Comparison of ENCODE assay signal across 8 cellular contexts in the genomic region with DNA sequence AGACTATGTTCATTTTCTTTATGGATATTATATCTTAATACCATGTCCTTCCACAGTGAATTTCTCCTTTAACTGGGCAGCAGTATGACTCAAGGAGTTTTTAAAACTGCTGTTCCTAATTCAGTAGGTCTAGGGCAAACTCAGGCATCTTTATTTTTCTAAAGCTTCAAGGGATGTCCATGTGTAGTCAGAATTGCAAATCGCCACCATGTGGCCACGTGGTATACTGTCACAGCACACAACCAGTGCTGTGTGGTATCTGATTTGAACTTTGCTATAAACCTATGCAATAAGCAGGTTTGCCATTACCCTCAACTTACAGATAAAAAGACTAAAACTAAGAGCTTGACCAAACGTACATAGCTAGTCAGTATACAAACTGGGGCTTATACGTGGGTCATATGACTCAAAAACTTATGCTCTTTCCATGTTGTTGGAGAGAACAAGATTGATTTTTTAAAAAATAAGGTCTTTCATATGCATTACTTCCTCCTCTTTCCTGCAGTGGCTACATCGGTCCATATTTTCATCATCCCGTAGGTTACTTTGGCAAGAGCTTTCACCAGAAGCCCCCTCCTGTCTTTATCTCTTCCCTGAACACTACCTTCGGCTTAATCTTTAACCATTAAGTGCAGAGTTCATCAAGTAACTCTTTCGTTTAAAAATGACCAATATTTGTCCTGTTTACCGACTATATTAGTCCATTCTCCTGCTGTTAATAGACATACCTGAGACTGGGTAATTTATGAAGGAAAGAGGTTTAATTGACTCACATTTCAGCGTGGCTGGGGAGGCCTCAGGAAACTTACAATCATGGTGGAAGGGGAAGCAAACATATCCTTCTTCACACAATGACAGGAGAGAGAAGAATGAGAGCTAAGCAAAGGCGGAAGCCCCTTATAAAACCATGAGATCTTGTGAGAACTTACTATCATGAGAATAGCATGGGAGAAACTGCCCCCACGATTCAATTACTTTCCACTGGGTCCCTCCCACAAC. TPM values are rescaled to one million over a fixed set of nuclear protein-coding genes. Genes with fewer than 3 reads are reported as not detected.
DNase-seq lines count a peak whose midpoint lies in the region; ATAC-seq, FAIRE-seq and TF ChIP-seq lines count a peak whose summit lies in the region.

No MANE protein-coding gene starts in this region.

- BruUV-seq in Panc1 (replicated peaks; lab: Mats Ljungman, UMichigan) = no TSS peak

- TF ChIP-seq CTCF in DND-41 (IDR thresholded peaks at IDR 0.05; ENCODE audit: borderline replicate concordance, extremely low read depth, low read length, poor library complexity, severe bottlenecking) = peak; percentile 67
- peak; percentile 74 for TF ChIP-seq CTCF in Panc1 (IDR thresholded peaks at IDR 0.05)
- peak; percentile 81 for TF ChIP-seq CTCF in brain microvascular endothelial cell (IDR thresholded peaks at IDR 0.05; ENCODE audit: low read depth, low read length, missing control alignments)
- TF ChIP-seq CTCF in left lung (IDR thresholded peaks at IDR 0.05) = peak; percentile 42 to 56

- H3K9ac ChIP-seq in DND-41 (ENCODE audit: low read depth, low read length) = no peak overlapping the region

- H3K4me2 ChIP-seq in DND-41 (ENCODE audit: insufficient read depth, low read length) = no peak overlapping the region

- H3K27me3 ChIP-seq in DND-41 (ENCODE audit: insufficient read depth, low read length, poor library complexity) (no peaks in the 10 kb centered on the region), Panc1 (ENCODE audit: control insufficient read depth, insufficient read depth, low read length) (no peaks in the 10 kb centered on the region), brain microvascular endothelial cell (replicated peaks) (no peaks in the 10 kb centered on the region), left lung (peaks cover 0 to 10% of the 10 kb centered on the region in 2 donors)

- H3K79me2 ChIP-seq in DND-41 (ENCODE audit: insufficient read depth, low read length) = no peaks in the 10 kb centered on the region

- H4K20me1 ChIP-seq in DND-41 (ENCODE audit: insufficient read depth, low read length) = no peaks in the 10 kb centered on the region

- H3K9me3 ChIP-seq in DND-41 (ENCODE audit: insufficient read depth, low read length, severe bottlenecking) = no peaks in the 10 kb centered on the region
- H3K9me3 ChIP-seq in Panc1 (ENCODE audit: control insufficient read depth, insufficient read depth, low read depth, low read length) = no peaks in the 10 kb centered on the region
- no peaks in the 10 kb centered on the region for H3K9me3 ChIP-seq in left lung

- ATAC-seq in DND-41 (ENCODE audit: insufficient read depth, low read depth) = peak; percentile 80
- ATAC-seq in GM19452 (IDR thresholded peaks at IDR 0.05; ENCODE audit: unreplicated experiment) = peak; percentile 87
- ATAC-seq in HG03342 (IDR thresholded peaks at IDR 0.05; ENCODE audit: unreplicated experiment) = peak; percentile 82
- ATAC-seq in Panc1 = peak; percentile 90
- peak; percentile 84 for ATAC-seq in left lung

- H3K4me1 ChIP-seq in DND-41 (ENCODE audit: insufficient read depth, low read length) (peaks cover 6% of the 10 kb centered on the region), Panc1 (ENCODE audit: control insufficient read depth, insufficient read depth, low read length) (peaks cover under 1% of the 10 kb centered on the region), left lung (no peaks in the 10 kb centered on the region)

- intact Hi-C loops in Panc1 (cut with micrococcal nuclease; ENCODE audit: unreplicated experiment) (loop anchor here (10.0 kb wide), 1 partner anchor 411 kb away; no protein-coding TSS in a partner anchor), left lung (cut with DNase I) (loop anchor here in 1 of 2 donors (5.0 kb wide), 1 partner anchor 228 kb away; no protein-coding TSS in a partner anchor)

- FAIRE-seq in urothelium cell line (lab: Jason Lieb, UNC) = peak; percentile 82

- no peak overlapping the region for H3K4me3 ChIP-seq in DND-41 (ENCODE audit: low read depth in 1 of 2, low read length in 2 of 2)
- no peak overlapping the region for H3K4me3 ChIP-seq in Panc1 (ENCODE audit: low read depth in 2 of 2, low read length in 2 of 2)
- no peak overlapping the region for H3K4me3 ChIP-seq in brain microvascular endothelial cell (ENCODE audit: low read depth, low read length)
- H3K4me3 ChIP-seq in left lung = no peak overlapping the region

- in situ Hi-C loops in Panc1 (cut with HindIII; ENCODE audit: low pct_unique_long_range_greater_than_20kb, low sequenced_read_pairs) (no loop called here), brain microvascular endothelial cell (cut with HindIII; ENCODE audit: low pct_ligation_motif_present, low sequenced_read_pairs) (loop anchor here (25.0 kb wide), 2 partner anchors 418 to 618 kb away; no protein-coding TSS in a partner anchor)

- H3K36me3 ChIP-seq in DND-41 (ENCODE audit: insufficient read depth, low read length) (no peaks in the 10 kb centered on the region), Panc1 (ENCODE audit: control insufficient read depth, insufficient read depth, low read length) (no peaks in the 10 kb centered on the region), brain microvascular endothelial cell (replicated peaks) (no peaks in the 10 kb centered on the region), left lung (no peaks in the 10 kb centered on the region)

- H3K27ac ChIP-seq in DND-41 (ENCODE audit: low read length) (no peak overlapping the region), Panc1 (ENCODE audit: low read length) (no peak overlapping the region), brain microvascular endothelial cell (no peak overlapping the region), left lung (no peak overlapping the region)

- H2AFZ ChIP-seq in DND-41 (ENCODE audit: low read depth, low read length) = no peak overlapping the region

- POLR2A ChIA-PET in Panc1 (lab: Charles Lee) = no interaction called here

- CTCF ChIA-PET in Panc1 (lab: Charles Lee) = interaction anchor here (0.7 to 3.1 kb wide), 3 partner anchors 189 to 228 kb away, joined by 4 to 19 read pairs (median 5); no protein-coding TSS in a partner anchor

- DNase-seq in DND-41 (peak; percentile 39), Panc1 (ENCODE audit: low read depth, low spot score) (no peak), brain microvascular endothelial cell (peak; percentile 60), left lung (no peak), urothelium cell line (ENCODE audit: low spot score) (peak; percentile 41), mesenteric fat pad (ENCODE audit: low spot score) (no peak)

RNA-seq across cellular contexts. Expression of a gene that starts 8.0 kb away (rescaled TPM):
- total RNA-seq in Panc1 (2021; ENCODE audit: unreplicated experiment) = 68.9 TPM
- polyA plus RNA-seq in Panc1 (2012; ENCODE audit: insufficient read length) = 65.5 TPM
- total RNA-seq in left lung = 10 to 100 TPM; 67.6 to 67.7 TPM
- 38.9 TPM for total RNA-seq in mesenteric fat pad

RNA-seq across cellular contexts. Expression of a gene that starts 32.0 kb away (rescaled TPM):
- total RNA-seq in Panc1 (2021; ENCODE audit: unreplicated experiment) = 31.2 TPM
- polyA plus RNA-seq in Panc1 (2012; ENCODE audit: insufficient read length) = 26.8 TPM
- 10 to 100 TPM in 1 of 2 donors, 1 to 10 TPM in 1; 8.0 to 13.2 TPM for total RNA-seq in left lung
- total RNA-seq in mesenteric fat pad = 13.5 TPM

Comparison
In these comparisons a context has a peak if more than half of its experiments do, and no peak if none do; other contexts are left out.
1. DNase-seq: peak in DND-41 (single experiment), brain microvascular endothelial cell (single experiment) and urothelium cell line (single experiment); none in Panc1 (single experiment), left lung (0 of 2) and mesenteric fat pad (single experiment).
2. Peak in every context shown above with its lines, with median percentiles within 50 percentile points of each other: ATAC-seq and CTCF ChIP-seq.